In the genomic region with DNA sequence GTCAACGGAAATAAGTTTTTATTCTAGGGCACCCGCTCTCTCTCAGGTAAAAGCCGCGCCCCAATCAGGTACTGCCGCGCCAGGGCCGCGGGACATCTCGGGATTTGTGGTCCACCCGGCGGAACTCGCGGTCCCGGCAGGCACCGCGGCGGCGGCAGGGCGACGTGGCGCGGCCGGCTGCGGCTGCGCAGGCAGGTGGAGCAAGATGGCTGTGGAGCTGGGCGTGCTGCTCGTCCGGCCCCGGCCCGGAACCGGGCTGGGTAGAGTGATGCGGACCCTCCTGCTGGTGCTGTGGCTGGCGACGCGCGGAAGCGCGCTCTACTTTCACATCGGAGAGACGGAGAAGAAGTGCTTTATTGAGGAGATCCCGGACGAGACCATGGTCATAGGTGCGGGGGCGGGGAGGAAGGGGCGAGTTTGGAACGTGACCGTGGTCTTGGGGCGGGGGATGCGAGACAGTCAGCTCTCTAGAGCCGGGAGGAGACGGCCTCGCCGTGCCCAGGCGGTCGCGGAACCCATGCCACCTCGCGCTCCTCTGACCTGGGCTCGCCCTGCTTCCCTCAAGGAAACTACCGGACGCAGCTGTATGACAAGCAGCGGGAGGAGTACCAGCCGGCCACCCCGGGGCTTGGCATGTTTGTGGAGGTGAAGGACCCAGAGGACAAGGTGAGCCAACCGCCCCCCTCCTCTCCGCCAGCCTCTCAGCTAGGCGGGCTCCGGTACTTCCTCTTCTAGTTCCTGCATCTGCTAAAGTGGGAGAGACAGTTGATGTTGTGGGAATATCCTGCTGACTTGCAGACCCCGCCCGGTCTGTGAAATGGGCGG, we compare ENCODE assay signal across 1 cellular context.
TF ChIP-seq lines count a peak whose summit lies in the region.

A gene (plus strand): TSS at position 194 of the 825 bp plus-strand sequence. CDS start 12 bp downstream, at position 206.

TF ChIP-seq in K562, 482 proteins besides CTCF, POLR2A, EP300 and RAD21 (continued from another document and continues in another):
- no peak for TF ChIP-seq CHD4 (IDR thresholded peaks at IDR 0.05; ENCODE audit: insufficient read depth, insufficient replicate concordance, low read depth, low read length, poor library complexity, severe bottlenecking)
- no peak for TF ChIP-seq KAT8 (IDR thresholded peaks at IDR 0.05; ENCODE audit: low read depth)
- TF ChIP-seq NCOA4 (IDR thresholded peaks at IDR 0.05; ENCODE audit: partially characterized antibody), result no peak
- no peak for TF ChIP-seq ZNF445 (CRISPR knock-in tag; IDR thresholded peaks at IDR 0.05; ENCODE audit: low read depth)
- TF ChIP-seq RFX7 (CRISPR knock-in tag; IDR thresholded peaks at IDR 0.05), result no peak
- no peak for TF ChIP-seq ZNF217 (CRISPR knock-in tag; IDR thresholded peaks at IDR 0.05)
- TF ChIP-seq HSF4 (CRISPR knock-in tag; IDR thresholded peaks at IDR 0.05; ENCODE audit: borderline replicate concordance), result no peak
- TF ChIP-seq MAFF (IDR thresholded peaks at IDR 0.05; ENCODE audit: low read length), result no peak
- TF ChIP-seq SREBF2 (CRISPR knock-in tag; IDR thresholded peaks at IDR 0.05), result no peak
- no peak for TF ChIP-seq XRCC4 (IDR thresholded peaks at IDR 0.05; ENCODE audit: extremely low read depth, insufficient read depth, insufficient read length)
- TF ChIP-seq ILF3 (IDR thresholded peaks at IDR 0.05; ENCODE audit: borderline replicate concordance), result no peak
- TF ChIP-seq, protein P1, sequence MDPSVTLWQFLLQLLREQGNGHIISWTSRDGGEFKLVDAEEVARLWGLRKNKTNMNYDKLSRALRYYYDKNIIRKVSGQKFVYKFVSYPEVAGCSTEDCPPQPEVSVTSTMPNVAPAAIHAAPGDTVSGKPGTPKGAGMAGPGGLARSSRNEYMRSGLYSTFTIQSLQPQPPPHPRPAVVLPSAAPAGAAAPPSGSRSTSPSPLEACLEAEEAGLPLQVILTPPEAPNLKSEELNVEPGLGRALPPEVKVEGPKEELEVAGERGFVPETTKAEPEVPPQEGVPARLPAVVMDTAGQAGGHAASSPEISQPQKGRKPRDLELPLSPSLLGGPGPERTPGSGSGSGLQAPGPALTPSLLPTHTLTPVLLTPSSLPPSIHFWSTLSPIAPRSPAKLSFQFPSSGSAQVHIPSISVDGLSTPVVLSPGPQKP (CRISPR knock-in tag; IDR thresholded peaks at IDR 0.05), result no peak
- TF ChIP-seq KDM4B (IDR thresholded peaks at IDR 0.05; ENCODE audit: borderline replicate concordance in 2 of 2, low read depth in 1 of 2), result no peak
- TF ChIP-seq, protein P2, sequence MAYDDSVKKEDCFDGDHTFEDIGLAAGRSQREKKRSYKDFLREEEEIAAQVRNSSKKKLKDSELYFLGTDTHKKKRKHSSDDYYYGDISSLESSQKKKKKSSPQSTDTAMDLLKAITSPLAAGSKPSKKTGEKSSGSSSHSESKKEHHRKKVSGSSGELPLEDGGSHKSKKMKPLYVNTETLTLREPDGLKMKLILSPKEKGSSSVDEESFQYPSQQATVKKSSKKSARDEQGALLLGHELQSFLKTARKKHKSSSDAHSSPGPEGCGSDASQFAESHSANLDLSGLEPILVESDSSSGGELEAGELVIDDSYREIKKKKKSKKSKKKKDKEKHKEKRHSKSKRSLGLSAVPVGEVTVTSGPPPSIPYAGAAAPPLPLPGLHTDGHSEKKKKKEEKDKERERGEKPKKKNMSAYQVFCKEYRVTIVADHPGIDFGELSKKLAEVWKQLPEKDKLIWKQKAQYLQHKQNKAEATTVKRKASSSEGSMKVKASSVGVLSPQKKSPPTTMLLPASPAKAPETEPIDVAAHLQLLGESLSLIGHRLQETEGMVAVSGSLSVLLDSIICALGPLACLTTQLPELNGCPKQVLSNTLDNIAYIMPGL (CRISPR knock-in tag; IDR thresholded peaks at IDR 0.05), result no peak
- TF ChIP-seq KDM2B (CRISPR knock-in tag; IDR thresholded peaks at IDR 0.05), result no peak
- peak; percentile 42; the same call in 1 of the 2 replicates for TF ChIP-seq CTBP1 (IDR thresholded peaks at IDR 0.05; ENCODE audit: borderline replicate concordance)
- TF ChIP-seq NEUROD1 (IDR thresholded peaks at IDR 0.05; ENCODE audit: borderline replicate concordance, low read depth, low read length, partially characterized antibody), result peak; percentile 49
- peak in 1 of 2 experiments; percentile 76; a peak in 2 of 4 replicates for TF ChIP-seq SIN3A (IDR thresholded peaks at IDR 0.05; ENCODE audit: borderline replicate concordance in 2 of 2, control insufficient read depth in 1 of 2, low read depth in 2 of 2, low read length in 2 of 2)
- TF ChIP-seq SMARCC2 (IDR thresholded peaks at IDR 0.05; ENCODE audit: low read depth), result no peak
- no peak for TF ChIP-seq NCOA2 (IDR thresholded peaks at IDR 0.05; ENCODE audit: partially characterized antibody in 2 of 2)
- no peak for TF ChIP-seq FOXK2 (conservative IDR thresholded peaks at IDR 0.05 in 1 of 2, IDR thresholded peaks at IDR 0.05 in 1 of 2; ENCODE audit: low read depth in 2 of 2)
- no peak for TF ChIP-seq GTF2F1 (IDR thresholded peaks at IDR 0.05; ENCODE audit: low read depth, low read length)
- TF ChIP-seq MAZ (CRISPR knock-in tag; conservative IDR thresholded peaks at IDR 0.05 in 1 of 2, IDR thresholded peaks at IDR 0.05 in 1 of 2), result peak in 1 of 2 experiments; percentile 27; a peak in 1 of 4 replicates
- TF ChIP-seq HNRNPL (IDR thresholded peaks at IDR 0.05; ENCODE audit: low read depth, low read length), result no peak
- no peak for TF ChIP-seq ELF4 (CRISPR knock-in tag; IDR thresholded peaks at IDR 0.05)
- TF ChIP-seq, protein P3, sequence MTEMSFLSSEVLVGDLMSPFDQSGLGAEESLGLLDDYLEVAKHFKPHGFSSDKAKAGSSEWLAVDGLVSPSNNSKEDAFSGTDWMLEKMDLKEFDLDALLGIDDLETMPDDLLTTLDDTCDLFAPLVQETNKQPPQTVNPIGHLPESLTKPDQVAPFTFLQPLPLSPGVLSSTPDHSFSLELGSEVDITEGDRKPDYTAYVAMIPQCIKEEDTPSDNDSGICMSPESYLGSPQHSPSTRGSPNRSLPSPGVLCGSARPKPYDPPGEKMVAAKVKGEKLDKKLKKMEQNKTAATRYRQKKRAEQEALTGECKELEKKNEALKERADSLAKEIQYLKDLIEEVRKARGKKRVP (CRISPR knock-in tag; IDR thresholded peaks at IDR 0.05), result no peak
- TF ChIP-seq LEF1 (IDR thresholded peaks at IDR 0.05), result no peak
- TF ChIP-seq TAL1 (IDR thresholded peaks at IDR 0.05), result no peak
- no peak for TF ChIP-seq ZNF12 (CRISPR knock-in tag; IDR thresholded peaks at IDR 0.05)
- no peak for TF ChIP-seq ETS2 (tag; IDR thresholded peaks at IDR 0.05; ENCODE audit: borderline replicate concordance, poor library complexity, severe bottlenecking)
- no peak for TF ChIP-seq ERF (CRISPR knock-in tag; IDR thresholded peaks at IDR 0.05)
- TF ChIP-seq ZNF830 (CRISPR knock-in tag; IDR thresholded peaks at IDR 0.05), result 0 out of 2 replicates have a peak, but pooled peaks have one; percentile 20
- peak; percentile 78 for TF ChIP-seq CREB1 (IDR thresholded peaks at IDR 0.05)
- TF ChIP-seq CREB1 (CRISPR knock-in tag; IDR thresholded peaks at IDR 0.05), result peak; percentile 72; the same call in 1 of the 2 replicates
- TF ChIP-seq CBX8 (IDR thresholded peaks at IDR 0.05; ENCODE audit: borderline replicate concordance, extremely low read depth, low read depth, low read length, poor library complexity, severe bottlenecking), result no peak
- TF ChIP-seq PHF21A (IDR thresholded peaks at IDR 0.05; ENCODE audit: borderline replicate concordance, low read depth), result no peak
- TF ChIP-seq THRAP3 (IDR thresholded peaks at IDR 0.05; ENCODE audit: borderline replicate concordance), result no peak
- TF ChIP-seq ZNF311 (CRISPR knock-in tag; IDR thresholded peaks at IDR 0.05), result no peak
- TF ChIP-seq ARID1B (IDR thresholded peaks at IDR 0.05), result no peak; the same call in 1 of the 2 replicates
- TF ChIP-seq, protein P4, sequence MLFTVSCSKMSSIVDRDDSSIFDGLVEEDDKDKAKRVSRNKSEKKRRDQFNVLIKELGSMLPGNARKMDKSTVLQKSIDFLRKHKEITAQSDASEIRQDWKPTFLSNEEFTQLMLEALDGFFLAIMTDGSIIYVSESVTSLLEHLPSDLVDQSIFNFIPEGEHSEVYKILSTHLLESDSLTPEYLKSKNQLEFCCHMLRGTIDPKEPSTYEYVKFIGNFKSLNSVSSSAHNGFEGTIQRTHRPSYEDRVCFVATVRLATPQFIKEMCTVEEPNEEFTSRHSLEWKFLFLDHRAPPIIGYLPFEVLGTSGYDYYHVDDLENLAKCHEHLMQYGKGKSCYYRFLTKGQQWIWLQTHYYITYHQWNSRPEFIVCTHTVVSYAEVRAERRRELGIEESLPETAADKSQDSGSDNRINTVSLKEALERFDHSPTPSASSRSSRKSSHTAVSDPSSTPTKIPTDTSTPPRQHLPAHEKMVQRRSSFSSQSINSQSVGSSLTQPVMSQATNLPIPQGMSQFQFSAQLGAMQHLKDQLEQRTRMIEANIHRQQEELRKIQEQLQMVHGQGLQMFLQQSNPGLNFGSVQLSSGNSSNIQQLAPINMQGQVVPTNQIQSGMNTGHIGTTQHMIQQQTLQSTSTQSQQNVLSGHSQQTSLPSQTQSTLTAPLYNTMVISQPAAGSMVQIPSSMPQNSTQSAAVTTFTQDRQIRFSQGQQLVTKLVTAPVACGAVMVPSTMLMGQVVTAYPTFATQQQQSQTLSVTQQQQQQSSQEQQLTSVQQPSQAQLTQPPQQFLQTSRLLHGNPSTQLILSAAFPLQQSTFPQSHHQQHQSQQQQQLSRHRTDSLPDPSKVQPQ (CRISPR knock-in tag; IDR thresholded peaks at IDR 0.05; ENCODE audit: borderline replicate concordance), result no peak
- peak; percentile 81 for TF ChIP-seq CCNT2 (IDR thresholded peaks at IDR 0.05; ENCODE audit: borderline replicate concordance, extremely low read depth, insufficient read length, low read depth, low read length)
- TF ChIP-seq TCF3 (CRISPR knock-in tag; IDR thresholded peaks at IDR 0.05), result no peak
- TF ChIP-seq SUPT5H (IDR thresholded peaks at IDR 0.05), result peak; percentile 95
- TF ChIP-seq PCBP1 (IDR thresholded peaks at IDR 0.05; ENCODE audit: low read depth, low read length, poor library complexity, severe bottlenecking), result no peak
- TF ChIP-seq ZNF766 (CRISPR knock-in tag; conservative IDR thresholded peaks at IDR 0.05), result 0 out of 2 replicates have a peak, but pooled peaks have one; percentile 66
- no peak for TF ChIP-seq HMG20A (CRISPR knock-in tag; conservative IDR thresholded peaks at IDR 0.05)
- no peak for TF ChIP-seq ZFPM2 (CRISPR knock-in tag; IDR thresholded peaks at IDR 0.05)
- TF ChIP-seq, protein P5, sequence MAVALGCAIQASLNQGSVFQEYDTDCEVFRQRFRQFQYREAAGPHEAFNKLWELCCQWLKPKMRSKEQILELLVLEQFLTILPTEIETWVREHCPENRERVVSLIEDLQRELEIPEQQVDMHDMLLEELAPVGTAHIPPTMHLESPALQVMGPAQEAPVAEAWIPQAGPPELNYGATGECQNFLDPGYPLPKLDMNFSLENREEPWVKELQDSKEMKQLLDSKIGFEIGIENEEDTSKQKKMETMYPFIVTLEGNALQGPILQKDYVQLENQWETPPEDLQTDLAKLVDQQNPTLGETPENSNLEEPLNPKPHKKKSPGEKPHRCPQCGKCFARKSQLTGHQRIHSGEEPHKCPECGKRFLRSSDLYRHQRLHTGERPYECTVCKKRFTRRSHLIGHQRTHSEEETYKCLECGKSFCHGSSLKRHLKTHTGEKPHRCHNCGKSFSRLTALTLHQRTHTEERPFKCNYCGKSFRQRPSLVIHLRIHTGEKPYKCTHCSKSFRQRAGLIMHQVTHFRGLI (CRISPR knock-in tag; IDR thresholded peaks at IDR 0.05), result no peak
- no peak for TF ChIP-seq DNMT1 (IDR thresholded peaks at IDR 0.05)
- TF ChIP-seq RBFOX2 (IDR thresholded peaks at IDR 0.05; ENCODE audit: low read depth, low read length), result peak; percentile 99
- TF ChIP-seq POLR2G (IDR thresholded peaks at IDR 0.05; ENCODE audit: low read depth, low read length), result peak; percentile 99
- TF ChIP-seq, protein P6, sequence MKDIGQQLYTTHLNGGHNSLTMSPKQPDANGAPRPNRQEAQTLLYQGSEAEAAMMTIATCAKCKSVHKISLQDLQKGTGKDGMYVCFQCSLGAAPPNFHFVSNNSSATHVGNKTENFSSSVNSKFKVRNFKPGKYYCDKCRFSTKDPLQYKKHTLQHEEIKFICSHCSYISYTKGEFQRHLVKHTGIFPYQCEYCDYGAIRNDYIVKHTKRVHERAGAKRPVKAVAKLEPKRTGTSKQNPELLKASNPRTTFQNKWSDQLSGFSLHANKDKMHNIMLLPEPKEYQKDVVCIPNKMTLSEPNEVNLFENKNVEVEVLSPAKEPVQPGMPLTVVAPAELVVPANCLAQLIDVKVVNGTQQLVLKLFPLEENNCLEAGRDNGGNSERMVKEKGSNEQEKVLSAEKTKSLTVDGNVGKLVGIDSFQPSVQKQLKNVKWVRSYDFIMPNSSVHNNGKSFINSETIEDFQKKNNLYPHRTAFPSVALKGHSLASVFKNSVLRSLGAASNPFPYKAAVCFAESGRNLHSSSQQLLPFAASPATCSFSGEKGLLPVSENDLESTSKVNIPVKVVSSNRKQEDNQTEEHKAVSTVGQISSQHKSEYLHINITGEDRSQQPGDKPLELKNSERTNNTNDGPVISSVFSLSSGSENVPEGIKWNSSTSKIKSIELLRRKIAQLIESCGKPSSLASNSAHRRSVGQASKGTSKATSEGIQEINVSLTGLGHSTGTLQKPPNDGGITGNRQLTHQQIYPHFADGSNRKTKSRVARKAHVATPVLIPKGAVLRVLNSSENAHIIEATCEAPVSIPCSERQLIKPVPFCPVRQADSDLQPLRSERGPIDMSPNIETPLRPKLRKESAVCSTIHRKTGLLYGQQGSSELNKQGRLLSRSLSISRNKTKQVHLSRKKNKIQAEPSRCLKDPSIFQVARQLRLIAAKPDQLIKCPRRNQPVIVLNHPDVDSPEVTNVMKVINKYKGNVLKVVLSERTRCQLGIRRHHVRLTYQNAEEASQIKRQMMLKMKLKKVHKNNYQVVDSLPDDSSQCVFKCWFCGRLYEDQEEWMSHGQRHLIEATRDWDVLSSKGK (CRISPR knock-in tag; IDR thresholded peaks at IDR 0.05), result no peak
- TF ChIP-seq, protein P7, sequence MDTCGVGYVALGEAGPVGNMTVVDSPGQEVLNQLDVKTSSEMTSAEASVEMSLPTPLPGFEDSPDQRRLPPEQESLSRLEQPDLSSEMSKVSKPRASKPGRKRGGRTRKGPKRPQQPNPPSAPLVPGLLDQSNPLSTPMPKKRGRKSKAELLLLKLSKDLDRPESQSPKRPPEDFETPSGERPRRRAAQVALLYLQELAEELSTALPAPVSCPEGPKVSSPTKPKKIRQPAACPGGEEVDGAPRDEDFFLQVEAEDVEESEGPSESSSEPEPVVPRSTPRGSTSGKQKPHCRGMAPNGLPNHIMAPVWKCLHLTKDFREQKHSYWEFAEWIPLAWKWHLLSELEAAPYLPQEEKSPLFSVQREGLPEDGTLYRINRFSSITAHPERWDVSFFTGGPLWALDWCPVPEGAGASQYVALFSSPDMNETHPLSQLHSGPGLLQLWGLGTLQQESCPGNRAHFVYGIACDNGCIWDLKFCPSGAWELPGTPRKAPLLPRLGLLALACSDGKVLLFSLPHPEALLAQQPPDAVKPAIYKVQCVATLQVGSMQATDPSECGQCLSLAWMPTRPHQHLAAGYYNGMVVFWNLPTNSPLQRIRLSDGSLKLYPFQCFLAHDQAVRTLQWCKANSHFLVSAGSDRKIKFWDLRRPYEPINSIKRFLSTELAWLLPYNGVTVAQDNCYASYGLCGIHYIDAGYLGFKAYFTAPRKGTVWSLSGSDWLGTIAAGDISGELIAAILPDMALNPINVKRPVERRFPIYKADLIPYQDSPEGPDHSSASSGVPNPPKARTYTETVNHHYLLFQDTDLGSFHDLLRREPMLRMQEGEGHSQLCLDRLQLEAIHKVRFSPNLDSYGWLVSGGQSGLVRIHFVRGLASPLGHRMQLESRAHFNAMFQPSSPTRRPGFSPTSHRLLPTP (IDR thresholded peaks at IDR 0.05; ENCODE audit: borderline replicate concordance, extremely low read depth, insufficient read length), result no peak
- no peak for TF ChIP-seq CEBPB (tag; IDR thresholded peaks at IDR 0.05)
- TF ChIP-seq ZNF354B (CRISPR knock-in tag; IDR thresholded peaks at IDR 0.05), result no peak
